1 cellular context compared by ENCODE assay signal in genomic region chr1:165832902-165833301, GRCh38.
TF ChIP-seq lines count a peak whose summit lies in the region.

No MANE protein-coding gene starts in this region.

TF ChIP-seq in K562, 482 proteins besides CTCF, POLR2A, EP300 and RAD21 (continued from another document):
- TF ChIP-seq REST (CRISPR knock-in tag; IDR thresholded peaks at IDR 0.05; ENCODE audit: low read depth) (no peak), PKNOX1 (IDR thresholded peaks at IDR 0.05) (no peak), KAT2B (IDR thresholded peaks at IDR 0.05; ENCODE audit: low read depth, low read length) (no peak), CSDE1 (IDR thresholded peaks at IDR 0.05) (no peak), ZBTB1 (CRISPR knock-in tag; IDR thresholded peaks at IDR 0.05; ENCODE audit: borderline replicate concordance, low read depth) (no peak), SRSF1 (IDR thresholded peaks at IDR 0.05; ENCODE audit: low read depth, low read length) (no peak), KDM4B (IDR thresholded peaks at IDR 0.05; ENCODE audit: borderline replicate concordance in 2 of 2, low read depth in 1 of 2) (no peak), ZFP36 (IDR thresholded peaks at IDR 0.05; ENCODE audit: low read depth, low read length, partially characterized antibody) (no peak), HSF4 (CRISPR knock-in tag; IDR thresholded peaks at IDR 0.05; ENCODE audit: borderline replicate concordance) (no peak), CAMTA2 (CRISPR knock-in tag; conservative IDR thresholded peaks at IDR 0.05) (no peak), HDAC1 (IDR thresholded peaks at IDR 0.05) (no peak), ERF (CRISPR knock-in tag; IDR thresholded peaks at IDR 0.05) (no peak), ZBTB11 (CRISPR knock-in tag; IDR thresholded peaks at IDR 0.05) (no peak), SMAD4 (CRISPR knock-in tag; conservative IDR thresholded peaks at IDR 0.05) (no peak), SPI1 (IDR thresholded peaks at IDR 0.05; ENCODE audit: borderline replicate concordance, low read depth, low read length) (no peak), HDAC3 (IDR thresholded peaks at IDR 0.05; ENCODE audit: borderline replicate concordance, partially characterized antibody) (no peak), CHAMP1 (IDR thresholded peaks at IDR 0.05) (no peak), ETV5 (CRISPR knock-in tag; IDR thresholded peaks at IDR 0.05; ENCODE audit: low read depth) (no peak), MED1 (CRISPR knock-in tag; IDR thresholded peaks at IDR 0.05; ENCODE audit: borderline replicate concordance) (no peak), ZBTB33 (CRISPR knock-in tag; IDR thresholded peaks at IDR 0.05) (no peak), MAFK (IDR thresholded peaks at IDR 0.05; ENCODE audit: low read length) (peak; percentile 50; the same call in 1 of the 2 replicates), THRA (IDR thresholded peaks at IDR 0.05) (no peak), ZBTB12 (CRISPR knock-in tag; IDR thresholded peaks at IDR 0.05) (no peak)
TF ChIP-seq in K562: peak in this region for 9.
